Comparison of ENCODE assay signal across 23 cellular contexts in genomic region chr5:133434336-133434735, GRCh38.
"Had no signal": no experiment of that assay in that cellular context is flagged by ENCODE, and none has a peak within 500 bp of the region (broad histone marks: within the 10 kb centered on the region; RNA-seq: fewer than 3 reads in every experiment).

No MANE protein-coding gene starts in this region.

- H3K4me3 Mint-ChIP-seq: IgD-negative memory B cell had no signal

- H3K9me3 Mint-ChIP-seq: IgD-negative memory B cell had no signal

- H3K4me3 ChIP-seq: K562, MG63, SJSA1, SK-N-MC had no signal

- H3K36me3 Mint-ChIP-seq: IgD-negative memory B cell had no signal

- H3K36me3 ChIP-seq: MG63, SJSA1 had no signal

- ATAC-seq: K562 had no signal

- H3K27ac Mint-ChIP-seq: IgD-negative memory B cell had no signal

- H3K9me3 ChIP-seq: MG63, SJSA1 had no signal

- H3K27ac ChIP-seq: HL-60, KMS-11, SJSA1, SK-N-MC had no signal

- H3K4me2 ChIP-seq: KMS-11 had no signal

- DNase-seq: Kasumi-1, MG63, NCI-H1092, NCI-H1105 treated with DMSO at 0.1 percent for 48 hours, NCI-H1417 treated with DMSO at 0.1 percent for 48 hours, NCI-H146, NCI-H1694 treated with DMSO at 0.1 percent for 48 hours, NCI-H1930, NCI-H2107, NCI-H226, NCI-H446, NCI-H510A, NCI-H524 treated with DMSO at 0.1 percent for 48 hours, OCI-M1, Right ventricle myocardium superior, RPMI8226, SIG-M5 had no signal

- H3K9ac ChIP-seq: KMS-11 had no signal

- H3K4me1 ChIP-seq: SJSA1 had no signal
